ENCODE assay signal across 8 cellular contexts in genomic region chr1:212234431-212235298, GRCh38. TPM values are rescaled to one million over a fixed set of nuclear protein-coding genes. Genes with fewer than 3 reads are reported as not detected.
DNase-seq lines count a peak whose midpoint lies in the region; ATAC-seq and TF ChIP-seq lines count a peak whose summit lies in the region.

No MANE protein-coding gene starts in this region.

- intact Hi-C loops in PC-9 (cut with micrococcal nuclease; ENCODE audit: unreplicated experiment), result loop anchor here (2.0 kb wide), 2 partner anchors 22 to 50 kb away; partner anchors contain the start of gene PPP2R5A

- H3K9me3 ChIP-seq in PC-9 (ENCODE audit: insufficient read depth, low read depth) (no peaks in the 10 kb centered on the region), muscle layer of colon (ENCODE audit: low read length) (no peaks in the 10 kb centered on the region)

- peaks cover 5% of the 10 kb centered on the region for H3F3A ChIP-seq in PC-9 (ENCODE audit: insufficient read depth, low read depth)

- no peaks in the 10 kb centered on the region for H3K79me2 ChIP-seq in PC-9 (ENCODE audit: low read depth)

- no TSS peak for BruUV-seq in PC-9 (replicated peaks; lab: Mats Ljungman, UMichigan)

- no peak overlapping the region for H3K9ac ChIP-seq in muscle layer of colon (ENCODE audit: low read length)

- no peak overlapping the region for H3K4me3 ChIP-seq in PC-9
- H3K4me3 ChIP-seq in choroid plexus epithelial cell (ENCODE audit: low read depth, low read length), result no peak overlapping the region
- no peak overlapping the region for H3K4me3 ChIP-seq in muscle layer of colon (ENCODE audit: low read depth in 1 of 2, low read length in 2 of 2)

- DNase-seq in stimulated activated CD4-positive, alpha-beta T cell treated with anti-CD3 and anti-CD28 coated beads, Interleukin-2, amount 100 ng/mL, for 24 hours, result peak; percentile 16 to 32
- DNase-seq in stimulated activated CD4-positive, alpha-beta T cell treated with anti-CD3 and anti-CD28 coated beads, Interleukin-2, amount 100 ng/mL, for 48 hours, result no peak
- DNase-seq in PC-9, result peak; percentile 53 to 80
- peak; percentile 95 for DNase-seq in choroid plexus epithelial cell (ENCODE audit: low read depth)
- no peak for DNase-seq in GF-D8 (lab: John Stamatoyannopoulos, UW)

- TF ChIP-seq CTCF in PC-9 (conservative IDR thresholded peaks at IDR 0.05), result no peak
- no peak for TF ChIP-seq CTCF in choroid plexus epithelial cell (conservative IDR thresholded peaks at IDR 0.05; ENCODE audit: low read depth, low read length)

- ATAC-seq in HG03045 (IDR thresholded peaks at IDR 0.05; ENCODE audit: unreplicated experiment) (peak; percentile 70), GM21528 (IDR thresholded peaks at IDR 0.05; ENCODE audit: low FRiP score, unreplicated experiment) (no peak)

- H4K20me1 ChIP-seq in PC-9 (ENCODE audit: insufficient read depth), result no peaks in the 10 kb centered on the region

- no peaks in the 10 kb centered on the region; the same call in 1 of the 2 replicates for H3K9me2 ChIP-seq in PC-9 (ENCODE audit: insufficient read depth)

- H3K27ac ChIP-seq in PC-9 (peak overlapping the region; percentile 69), muscle layer of colon (ENCODE audit: low read depth, low read length) (peak overlapping the region; percentile 49)

- H3K4me2 ChIP-seq in PC-9, result peak overlapping the region; percentile 49

- no peaks in the 10 kb centered on the region for H3K36me3 ChIP-seq in PC-9 (ENCODE audit: low read depth)
- H3K36me3 ChIP-seq in muscle layer of colon (ENCODE audit: insufficient read depth, low read length), result no peaks in the 10 kb centered on the region

- POLR2A ChIA-PET in PC-9 (lab: Charles Lee; ENCODE audit: unreplicated experiment), result interaction anchor here (0.5 to 0.6 kb wide), 2 partner anchors 62 to 138 kb away, joined by 3 to 26 read pairs; no protein-coding TSS in a partner anchor

- no peak overlapping the region for H2AFZ ChIP-seq in PC-9

- H3K27me3 ChIP-seq in PC-9 (ENCODE audit: insufficient read depth, low read depth) (no peaks in the 10 kb centered on the region), muscle layer of colon (ENCODE audit: control insufficient read depth in 1 of 2, insufficient read depth in 2 of 2, low read length in 2 of 2) (no peaks in the 10 kb centered on the region)

- H3K4me1 ChIP-seq in PC-9 (replicated peaks; ENCODE audit: insufficient read depth), result peaks cover 32% of the 10 kb centered on the region
- peaks cover 26% of the 10 kb centered on the region for H3K4me1 ChIP-seq in muscle layer of colon (ENCODE audit: insufficient read depth, low read length)

- CTCF ChIA-PET in PC-9 (lab: Charles Lee), result no interaction called here

RNA-seq across cellular contexts. Expression of gene PPP2R5A, which starts 50.5 kb away (rescaled TPM):
- total RNA-seq in PC-9 (2021), result 22.8 and 26.7 TPM in 2 replicates

Comparison
In these comparisons a context has a peak if more than half of its experiments do, and no peak if none do; other contexts are left out.
1. DNase-seq: peak in stimulated activated CD4-positive, alpha-beta T cell treated with anti-CD3 and anti-CD28 coated beads, Interleukin-2, amount 100 ng/mL, for 24 hours (2 of 2), PC-9 (2 of 2) and choroid plexus epithelial cell (single experiment); none in stimulated activated CD4-positive, alpha-beta T cell treated with anti-CD3 and anti-CD28 coated beads, Interleukin-2, amount 100 ng/mL, for 48 hours (0 of 2) and GF-D8 (single experiment).